Comparison of ENCODE assay signal across 11 cellular contexts in the genomic region with DNA sequence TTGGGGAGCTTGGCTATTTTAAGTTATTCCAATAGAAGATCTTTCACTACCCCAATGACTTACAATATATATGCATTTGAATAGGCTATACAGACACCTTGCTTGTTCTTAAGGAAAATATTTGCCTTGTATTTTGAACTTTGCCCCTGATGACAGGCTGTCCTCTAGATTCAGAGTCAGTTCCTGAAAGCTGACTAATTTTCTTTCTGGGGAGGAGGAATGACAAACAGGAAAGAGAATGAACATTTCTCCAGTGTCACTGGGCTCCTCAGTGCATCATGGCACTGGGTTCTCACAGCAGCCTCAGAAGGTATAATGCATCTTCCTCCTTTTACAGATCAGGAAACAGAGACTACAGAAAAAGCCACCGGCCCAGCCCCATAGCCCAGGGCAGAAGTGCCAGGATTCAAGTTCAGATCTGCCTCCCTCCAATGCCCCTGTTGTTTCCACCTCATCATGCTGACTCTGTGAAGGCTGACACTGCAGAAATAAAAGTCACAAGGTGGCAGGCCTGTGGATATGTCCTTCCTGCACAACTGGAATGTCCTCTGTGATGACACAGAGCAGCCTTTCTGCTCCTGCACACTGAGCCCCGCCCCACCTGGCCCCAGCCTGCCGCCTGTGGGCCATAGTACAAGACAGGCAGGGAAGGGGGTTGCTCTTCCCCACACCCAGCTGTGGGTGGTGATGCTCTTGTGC. TPM values are rescaled to one million over a fixed set of nuclear protein-coding genes. Genes with fewer than 3 reads are reported as not detected.
A peak's percentile ranks its signal among the peaks of the same experiment; 100 is the strongest.
DNase-seq lines count a peak whose midpoint lies in the region; ATAC-seq, FAIRE-seq and TF ChIP-seq lines count a peak whose summit lies in the region.
"Had no signal": no experiment of that assay in that cellular context is flagged by ENCODE, and none has a peak within 500 bp of the region (broad histone marks: within the 10 kb centered on the region; RNA-seq: fewer than 3 reads in every experiment).

No MANE protein-coding gene starts in this region.

- H3K27ac ChIP-seq in endothelial cell of umbilical vein (ENCODE audit: insufficient read depth, low read depth, low read length) (no peak overlapping the region), substantia nigra (ENCODE audit: low read depth, low read length, poor library complexity, severe bottlenecking) (no peak overlapping the region)
- H3K27ac ChIP-seq: heart right ventricle, SJSA1 had no signal

- no peak for TF ChIP-seq POLR2A in endothelial cell of umbilical vein (IDR thresholded peaks at IDR 0.05; ENCODE audit: low read depth, low read length)

- FAIRE-seq in endothelial cell of umbilical vein (lab: Jason Lieb, UNC), result no peak

- no peak overlapping the region for H3K4me3 ChIP-seq in endothelial cell of umbilical vein (replicated peaks in 1 of 3; ENCODE audit: insufficient read depth in 1 of 3, low read depth in 1 of 3, low read length in 3 of 3)
- H3K4me3 ChIP-seq: heart right ventricle, SJSA1 had no signal

- no peaks in the 10 kb centered on the region for H3K4me1 ChIP-seq in endothelial cell of umbilical vein (ENCODE audit: control insufficient read depth, extremely low read depth, insufficient read depth, low read length)
- H3K4me1 ChIP-seq: SJSA1 had no signal

- BruUV-seq in endothelial cell of umbilical vein (replicated peaks; lab: Mats Ljungman, UMichigan), result no TSS peak

- dilution Hi-C loops in endothelial cell of umbilical vein (cut with MboI; ENCODE audit: extremely low pct_ligation_motif_present, low sequenced_read_pairs), result no loop called here

- no peaks in the 10 kb centered on the region for H3K36me3 ChIP-seq in endothelial cell of umbilical vein (ENCODE audit: control insufficient read depth in 2 of 2, extremely low read depth in 1 of 2, insufficient read depth in 2 of 2, low read length in 2 of 2)
- H3K36me3 ChIP-seq: heart right ventricle, SJSA1 had no signal

- TF ChIP-seq CTCF in endothelial cell of umbilical vein (IDR thresholded peaks at IDR 0.05; ENCODE audit: extremely low read depth in 1 of 2, insufficient read depth in 1 of 2, low read depth in 1 of 2, low read length in 2 of 2), result no peak
- TF ChIP-seq CTCF in neural crest cell (conservative IDR thresholded peaks at IDR 0.05), result no peak

- no peaks in the 10 kb centered on the region for H3K79me2 ChIP-seq in endothelial cell of umbilical vein (ENCODE audit: control insufficient read depth, insufficient read depth, low read length)

- H3K4me1 Mint-ChIP-seq in neural crest cell, result peaks cover 5% of the 10 kb centered on the region

- peaks cover 6 to 8% of the 10 kb centered on the region in 2 experiments for H3K27me3 ChIP-seq in endothelial cell of umbilical vein (ENCODE audit: control insufficient read depth in 2 of 2, insufficient read depth in 2 of 2, low read length in 2 of 2)

- peaks cover 19% of the 10 kb centered on the region for H3K27me3 Mint-ChIP-seq in neural crest cell (ENCODE audit: low read depth)

- H3K9me3 ChIP-seq in endothelial cell of umbilical vein (replicated peaks; ENCODE audit: control insufficient read depth, insufficient read depth, low read length), result no peaks in the 10 kb centered on the region

- peak overlapping the region; percentile 27 for H3K27ac Mint-ChIP-seq in neural crest cell (ENCODE audit: unreplicated experiment)

- no peaks in the 10 kb centered on the region for H3K9me1 ChIP-seq in endothelial cell of umbilical vein (replicated peaks; ENCODE audit: control insufficient read depth, extremely low read depth, insufficient read depth, low read length)

- no peaks in the 10 kb centered on the region for H4K20me1 ChIP-seq in endothelial cell of umbilical vein (replicated peaks; ENCODE audit: control insufficient read depth, extremely low read depth, insufficient read depth, low read length)

- H2AFZ ChIP-seq in endothelial cell of umbilical vein (ENCODE audit: low read depth, low read length), result no peak overlapping the region

- POLR2A ChIA-PET in endothelial cell of umbilical vein (lab: Charles Lee), result no interaction called here

- no peak overlapping the region for H3K4me2 ChIP-seq in endothelial cell of umbilical vein (ENCODE audit: insufficient read depth, low read length)

- no peak for ATAC-seq in HG03571 (IDR thresholded peaks at IDR 0.05; ENCODE audit: unreplicated experiment)

- no peaks in the 10 kb centered on the region for H3K36me3 Mint-ChIP-seq in neural crest cell (ENCODE audit: low read depth)

- no peak overlapping the region for H3K4me3 Mint-ChIP-seq in neural crest cell

- peak; percentile 77 for DNase-seq in DMS53 (lab: John Stamatoyannopoulos, UW)
- DNase-seq in M059J (ENCODE audit: low read depth), result peak; percentile 47
- DNase-seq in endothelial cell of umbilical vein (ENCODE audit: low read depth, low spot score), result no peak
- DNase-seq in neural crest cell (ENCODE audit: low read depth, low spot score), result no peak
- DNase-seq in AML-193 (lab: John Stamatoyannopoulos, UW), result no peak
- DNase-seq in substantia nigra (lab: John Stamatoyannopoulos, UW), result no peak
- no peak for DNase-seq in HK-2 (ENCODE audit: unreplicated experiment)
- DNase-seq: activated CD8-positive, alpha-beta memory T cell treated with anti-CD3 and anti-CD28 coated beads, Interleukin-2, amount 50 U/mL, for 4 hours; heart right ventricle had no signal

- CTCF ChIA-PET in endothelial cell of umbilical vein (lab: Charles Lee), result interaction anchor here (1.0 to 1.5 kb wide), 2 partner anchors 12 to 15 kb away, joined by 3 read pairs; no protein-coding TSS in a partner anchor

- H3K9ac ChIP-seq in endothelial cell of umbilical vein (replicated peaks; ENCODE audit: extremely low read depth, insufficient read depth, low read length), result no peak overlapping the region

- H3K9me3 Mint-ChIP-seq in neural crest cell, result no peaks in the 10 kb centered on the region

- intact Hi-C loops in endothelial cell of umbilical vein (cut with micrococcal nuclease), result loop anchor here (5.0 kb wide), 1 partner anchor 297 kb away; no protein-coding TSS in a partner anchor

TF ChIP-seq in endothelial cell of umbilical vein, 7 proteins besides CTCF, POLR2A, EP300 and RAD21:
- TF ChIP-seq FOS (IDR thresholded peaks at IDR 0.05; ENCODE audit: borderline replicate concordance, insufficient read depth, low read length) (peak; percentile 24), JUN (IDR thresholded peaks at IDR 0.05; ENCODE audit: borderline replicate concordance, insufficient read depth, insufficient read length, low read depth) (no peak), MYC (IDR thresholded peaks at IDR 0.05; ENCODE audit: low read depth, low read length) (no peak), POLR2AphosphoS5 (IDR thresholded peaks at IDR 0.05; ENCODE audit: insufficient read depth, low read depth, low read length) (no peak), GATA2 (IDR thresholded peaks at IDR 0.05; ENCODE audit: insufficient read depth, insufficient read length, low read depth, low read length) (no peak)
- TF ChIP-seq, protein P1, sequence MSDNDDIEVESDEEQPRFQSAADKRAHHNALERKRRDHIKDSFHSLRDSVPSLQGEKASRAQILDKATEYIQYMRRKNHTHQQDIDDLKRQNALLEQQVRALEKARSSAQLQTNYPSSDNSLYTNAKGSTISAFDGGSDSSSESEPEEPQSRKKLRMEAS (IDR thresholded peaks at IDR 0.05; ENCODE audit: insufficient read depth, insufficient read length), result no peak

RNA-seq across cellular contexts. Expression of a gene that starts 6.6 kb away (rescaled TPM):
- 0.15 TPM in 1 of 2 replicates, not detected in the other for total RNA-seq in M059J (2014; rRNA removed; shearing (Covaris generic))
- not detected in 2 replicates for total RNA-seq in endothelial cell of umbilical vein
- polyA plus RNA-seq in endothelial cell of umbilical vein, result not detected in 2 replicates
- not detected in 2 replicates for polyA plus RNA-seq in endothelial cell of umbilical vein (2011; cell fraction: cytosol; rRNA removed)
- not detected in 2 replicates for polyA plus RNA-seq in endothelial cell of umbilical vein (2011; cell fraction: nucleus; rRNA removed)
- not detected in 2 replicates for polyA plus RNA-seq in endothelial cell of umbilical vein (2012)
- not detected in 2 replicates for polyA minus RNA-seq in endothelial cell of umbilical vein
- not detected for polyA minus RNA-seq in endothelial cell of umbilical vein (2011; cell fraction: cytosol; rRNA and poly(A)+ RNA removed)
- polyA minus RNA-seq in endothelial cell of umbilical vein (2011; cell fraction: nucleus; rRNA and poly(A)+ RNA removed), result not detected in 2 replicates
- not detected in 2 replicates for total RNA-seq in neural crest cell
- total RNA-seq: SJSA1 had no signal

RNA-seq across cellular contexts. Expression of a gene that starts 30.2 kb away (rescaled TPM):
- 7.8 and 10.3 TPM in 2 replicates for total RNA-seq in M059J (2014; rRNA removed; shearing (Covaris generic))
- total RNA-seq in endothelial cell of umbilical vein (3.0 and 3.8 TPM in 2 replicates), neural crest cell (7.1 and 8.2 TPM in 2 replicates)
- polyA plus RNA-seq in endothelial cell of umbilical vein, result 2.0 and 2.5 TPM in 2 replicates
- 1.8 and 1.9 TPM in 2 replicates for polyA plus RNA-seq in endothelial cell of umbilical vein (2011; cell fraction: cytosol; rRNA removed)
- polyA plus RNA-seq in endothelial cell of umbilical vein (2011; cell fraction: nucleus; rRNA removed), result 0.90 and 1.0 TPM in 2 replicates
- polyA plus RNA-seq in endothelial cell of umbilical vein (2012), result 2.9 and 3.4 TPM in 2 replicates
- 3.7 and 5.6 TPM in 2 replicates for polyA minus RNA-seq in endothelial cell of umbilical vein
- polyA minus RNA-seq in endothelial cell of umbilical vein (2011; cell fraction: cytosol; rRNA and poly(A)+ RNA removed), result 3.1 TPM
- polyA minus RNA-seq in endothelial cell of umbilical vein (2011; cell fraction: nucleus; rRNA and poly(A)+ RNA removed), result 0.72 and 0.82 TPM in 2 replicates

Comparison
In these comparisons a context has a peak if more than half of its experiments do, and no peak if none do; other contexts are left out.
1. DNase-seq: peak in DMS53 (single experiment) and M059J (single experiment); none in endothelial cell of umbilical vein (single experiment), neural crest cell (single experiment), AML-193 (0 of 2), substantia nigra (0 of 49) and HK-2 (single experiment).